ENCODE assay signal across 16 cellular contexts in the genomic region with DNA sequence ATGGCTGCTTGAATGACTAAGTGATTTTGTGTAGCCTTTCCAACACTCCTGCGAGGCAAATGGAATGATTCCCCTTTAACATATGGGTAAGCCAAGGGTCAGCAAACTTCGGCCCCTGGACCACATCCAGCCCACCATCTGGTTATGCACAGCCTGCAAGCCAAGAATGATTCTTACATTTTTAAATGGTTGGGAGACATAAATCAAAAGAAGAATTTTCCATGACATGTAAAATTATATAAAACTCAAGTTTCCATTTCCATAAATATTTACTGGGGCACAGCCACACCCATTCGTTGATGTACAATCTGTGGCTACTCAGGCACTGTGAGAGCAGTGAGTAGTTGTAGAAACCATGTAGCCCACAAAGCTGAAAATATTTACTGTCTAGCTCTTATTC. TPM values are rescaled to one million over a fixed set of nuclear protein-coding genes. Genes with fewer than 3 reads are reported as not detected.
DNase-seq lines count a peak whose midpoint lies in the region; ATAC-seq and TF ChIP-seq lines count a peak whose summit lies in the region.
"Had no signal": no experiment of that assay in that cellular context is flagged by ENCODE, and none has a peak within 500 bp of the region (broad histone marks: within the 10 kb centered on the region; RNA-seq: fewer than 3 reads in every experiment).

No MANE protein-coding gene starts in this region.

- peaks cover 58% of the 10 kb centered on the region for H3K4me1 Mint-ChIP-seq in activated naive CD4-positive, alpha-beta T cell treated with anti-CD3 and anti-CD28 coated beads, Interleukin-2, amount 50 U/mL, for 24 hours
- H3K4me1 Mint-ChIP-seq in dendritic cell treated with granulocyte-macrophage colony-stimulating factor and Interleukin-4, amounts not matched to agents 40 ng/mL and 50 ng/mL, for 4 days (ENCODE audit: low read depth): peaks cover 62% of the 10 kb centered on the region

- H3K27me3 Mint-ChIP-seq in activated naive CD4-positive, alpha-beta T cell treated with anti-CD3 and anti-CD28 coated beads, Interleukin-2, amount 50 U/mL, for 24 hours: no peaks in the 10 kb centered on the region
- H3K27me3 Mint-ChIP-seq in dendritic cell treated with granulocyte-macrophage colony-stimulating factor and Interleukin-4, amounts not matched to agents 40 ng/mL and 50 ng/mL, for 4 days: no peaks in the 10 kb centered on the region

- peak overlapping the region; percentile 35 for H3K27ac Mint-ChIP-seq in activated naive CD4-positive, alpha-beta T cell treated with anti-CD3 and anti-CD28 coated beads, Interleukin-2, amount 50 U/mL, for 24 hours
- peak overlapping the region; percentile 63 for H3K27ac Mint-ChIP-seq in dendritic cell treated with granulocyte-macrophage colony-stimulating factor and Interleukin-4, amounts not matched to agents 40 ng/mL and 50 ng/mL, for 4 days
- H3K27ac Mint-ChIP-seq: T-helper 2 cell treated with Interferon-gamma antibody and Interleukin-4, amounts not matched to agents 5 μg/mL and 100 μg/mL, for 36 hours had no signal

- H3K9me3 ChIP-seq in uterus: no peaks in the 10 kb centered on the region

- intact Hi-C loops in dendritic cell treated with granulocyte-macrophage colony-stimulating factor and Interleukin-4, amounts not matched to agents 40 ng/mL and 50 ng/mL, for 4 days (cut with micrococcal nuclease): no loop called here
- intact Hi-C loops in uterus (cut with DNase I; ENCODE audit: low total_unique reads): no loop called here

- no peaks in the 10 kb centered on the region for H3K4me1 ChIP-seq in uterus

- H3K4me3 Mint-ChIP-seq in activated naive CD4-positive, alpha-beta T cell treated with anti-CD3 and anti-CD28 coated beads, Interleukin-2, amount 50 U/mL, for 24 hours: no peak overlapping the region
- no peak overlapping the region for H3K4me3 Mint-ChIP-seq in dendritic cell treated with granulocyte-macrophage colony-stimulating factor and Interleukin-4, amounts not matched to agents 40 ng/mL and 50 ng/mL, for 4 days
- H3K4me3 Mint-ChIP-seq: neural progenitor cell; T-helper 2 cell treated with Interferon-gamma antibody and Interleukin-4, amounts not matched to agents 5 μg/mL and 100 μg/mL, for 36 hours had no signal

- no peak for TF ChIP-seq POLR2A in uterus (IDR thresholded peaks at IDR 0.05)

- ATAC-seq in HG03175 (IDR thresholded peaks at IDR 0.05; ENCODE audit: unreplicated experiment) (no peak), GM19023 (IDR thresholded peaks at IDR 0.05; ENCODE audit: unreplicated experiment) (no peak), GM18873 (IDR thresholded peaks at IDR 0.05; ENCODE audit: low FRiP score, unreplicated experiment) (no peak)

- H3K27ac ChIP-seq in uterus: peak overlapping the region; percentile 28 to 44
- H3K27ac ChIP-seq: neural progenitor cell had no signal

- H3K4me3 ChIP-seq in uterus: no peak overlapping the region
- H3K4me3 ChIP-seq: neural progenitor cell had no signal

- DNase-seq in activated naive CD4-positive, alpha-beta T cell (lab: John Stamatoyannopoulos, UW): no peak
- peak; percentile 35 for DNase-seq in left kidney (ENCODE audit: low read depth, low spot score)
- DNase-seq in uterus: peak; percentile 46 to 48
- DNase-seq: 8988T; activated CD4-positive, alpha-beta T cell treated with anti-CD3 and anti-CD28 coated beads, Interleukin-2, amount 50 U/mL, for 48 hours; activated naive CD4-positive, alpha-beta T cell treated with Interleukin-2 at 50 U/mL for 16 hours; cerebellar nuclear complex; MV-4-11; stimulated activated CD4-positive, alpha-beta T cell treated with anti-CD3 and anti-CD28 coated beads, Interleukin-12 subunit alpha, Interleukin-12 subunit beta, amount 100 ng/mL, for 4 hours had no signal

- H3K36me3 Mint-ChIP-seq in activated naive CD4-positive, alpha-beta T cell treated with anti-CD3 and anti-CD28 coated beads, Interleukin-2, amount 50 U/mL, for 24 hours: peaks cover 20% of the 10 kb centered on the region
- peaks cover 96% of the 10 kb centered on the region for H3K36me3 Mint-ChIP-seq in dendritic cell treated with granulocyte-macrophage colony-stimulating factor and Interleukin-4, amounts not matched to agents 40 ng/mL and 50 ng/mL, for 4 days (ENCODE audit: low read depth)

- no peaks in the 10 kb centered on the region for H3K27me3 ChIP-seq in uterus
- H3K27me3 ChIP-seq: neural progenitor cell had no signal

- no peaks in the 10 kb centered on the region for H3K36me3 ChIP-seq in uterus
- H3K36me3 ChIP-seq: neural progenitor cell had no signal

- H3K9me3 Mint-ChIP-seq in activated naive CD4-positive, alpha-beta T cell treated with anti-CD3 and anti-CD28 coated beads, Interleukin-2, amount 50 U/mL, for 24 hours: no peaks in the 10 kb centered on the region
- peaks cover 7% of the 10 kb centered on the region for H3K9me3 Mint-ChIP-seq in dendritic cell treated with granulocyte-macrophage colony-stimulating factor and Interleukin-4, amounts not matched to agents 40 ng/mL and 50 ng/mL, for 4 days
- H3K9me3 Mint-ChIP-seq: T-helper 2 cell treated with Interferon-gamma antibody and Interleukin-4, amounts not matched to agents 5 μg/mL and 100 μg/mL, for 36 hours had no signal

- no peak for TF ChIP-seq CTCF in uterus (IDR thresholded peaks at IDR 0.05)

RNA-seq across cellular contexts. Expression of gene SLC8B1, which starts 9.0 kb away (rescaled TPM):
- 10 to 100 TPM; 14.2 to 47.1 (median 36.2) TPM for total RNA-seq in uterus

RNA-seq across cellular contexts. Expression of gene PLBD2, which starts 32.4 kb away (rescaled TPM):
- 10 to 100 TPM; 20.7 to 38.6 (median 29.8) TPM for total RNA-seq in uterus

Comparison
In these comparisons a context has a peak if more than half of its experiments do, and no peak if none do; other contexts are left out.
1. DNase-seq: peak in left kidney (single experiment) and uterus (2 of 2); none in activated naive CD4-positive, alpha-beta T cell (0 of 4).